8 cellular contexts compared by ENCODE assay signal in the genomic region with DNA sequence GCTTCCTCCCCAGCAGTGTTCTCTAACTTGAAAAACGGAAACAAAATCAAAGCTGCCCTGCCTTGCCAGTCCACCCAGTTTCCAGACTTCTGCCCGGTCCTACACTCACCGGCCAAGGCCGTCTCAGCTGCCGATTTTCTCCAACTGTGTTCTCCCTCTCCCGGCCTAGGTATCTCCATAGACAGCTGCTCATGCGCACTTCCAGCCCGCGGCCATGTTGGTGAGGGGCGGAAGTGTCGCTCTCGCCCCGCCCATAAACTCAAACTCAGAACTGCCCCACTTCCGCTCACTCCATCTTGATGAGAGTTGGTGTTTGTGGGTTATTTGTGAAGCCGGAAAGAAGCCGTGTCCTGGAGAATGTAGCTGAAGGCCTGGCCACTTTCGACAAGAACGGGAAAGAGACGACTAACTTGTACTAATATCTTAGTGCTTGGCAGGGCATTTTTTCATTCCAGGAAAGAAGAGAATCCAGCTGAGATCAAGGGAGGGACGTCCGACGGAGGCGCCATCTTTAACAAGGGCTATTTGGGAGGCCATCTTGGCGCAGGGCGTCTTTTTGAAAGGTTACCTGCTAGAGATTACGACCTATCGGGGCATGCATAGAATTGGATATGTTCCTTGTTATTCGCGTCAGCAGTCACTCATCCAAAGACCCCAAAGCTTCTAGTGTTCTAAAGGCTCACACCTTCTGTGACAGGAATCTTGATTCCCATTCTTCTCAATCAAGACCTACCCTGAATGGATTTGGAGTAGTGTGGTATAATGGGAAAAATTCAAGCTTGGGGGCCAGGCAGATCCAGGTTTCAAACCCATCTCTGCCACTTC. TPM values are rescaled to one million over a fixed set of nuclear protein-coding genes. Genes with fewer than 3 reads are reported as not detected.
DNase-seq lines count a peak whose midpoint lies in the region; ATAC-seq, FAIRE-seq and TF ChIP-seq lines count a peak whose summit lies in the region.

A gene with protein sequence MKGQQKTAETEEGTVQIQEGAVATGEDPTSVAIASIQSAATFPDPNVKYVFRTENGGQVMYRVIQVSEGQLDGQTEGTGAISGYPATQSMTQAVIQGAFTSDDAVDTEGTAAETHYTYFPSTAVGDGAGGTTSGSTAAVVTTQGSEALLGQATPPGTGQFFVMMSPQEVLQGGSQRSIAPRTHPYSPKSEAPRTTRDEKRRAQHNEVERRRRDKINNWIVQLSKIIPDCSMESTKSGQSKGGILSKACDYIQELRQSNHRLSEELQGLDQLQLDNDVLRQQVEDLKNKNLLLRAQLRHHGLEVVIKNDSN (minus strand): TSS at position 229 of the 825 bp plus-strand sequence. CDS start 2,702 bp downstream, outside the sequence.

- ATAC-seq in HG02885 (IDR thresholded peaks at IDR 0.05; ENCODE audit: poor library complexity, unreplicated experiment): peak; percentile 74
- peak; percentile 85 for ATAC-seq in T-helper 17 cell
- ATAC-seq in left ventricle myocardium superior: peak; percentile 98
- peak; percentile 98 to 99 (median 98) for ATAC-seq in psoas muscle

- H3K4me3 ChIP-seq in psoas muscle: peak within 1 kb of the TSS; percentile 88

- TF ChIP-seq CTCF in GM13977 (IDR thresholded peaks at IDR 0.05; ENCODE audit: extremely low read depth, insufficient read depth, missing control alignments) (no peak), psoas muscle (IDR thresholded peaks at IDR 0.05) (no peak)

- intact Hi-C loops in left ventricle myocardium superior (cut with micrococcal nuclease): no loop called here
- intact Hi-C loops in psoas muscle (cut with DNase I): loop anchor here (5.0 kb wide), 2 partner anchors 86 to 106 kb away; a partner anchor contains a TSS

- H3K4me1 ChIP-seq in psoas muscle: peaks cover 16% of the 10 kb centered on the region

- peaks cover 0 to 2% (median 0%) of the 10 kb centered on the region in 3 donors for H3K27me3 ChIP-seq in psoas muscle (ENCODE audit: insufficient read depth in 3 of 3, low read length in 2 of 3)

- H3K27me3 Mint-ChIP-seq in T-helper 17 cell: no peaks in the 10 kb centered on the region

- H3K9me3 ChIP-seq in T-helper 17 cell (ENCODE audit: control insufficient read depth, low read length, poor library complexity, severe bottlenecking) (no peaks in the 10 kb centered on the region), psoas muscle (no peaks in the 10 kb centered on the region)

- DNase-seq in GM13977 (ENCODE audit: low spot score): peak; percentile 93
- DNase-seq in NCI-H1694 treated with DMSO at 0.1 percent for 48 hours (lab: John Stamatoyannopoulos, UW): peak; percentile 98
- peak; percentile 79 to 89 (median 87) for DNase-seq in T-helper 17 cell
- peak; percentile 60 to 96 (median 86) for DNase-seq in amygdala (lab: John Stamatoyannopoulos, UW)
- DNase-seq in left ventricle myocardium superior: peak; percentile 95
- peak; percentile 92 to 96 for DNase-seq in psoas muscle
- DNase-seq in urothelium cell line (ENCODE audit: low spot score): peak; percentile 94

- peak within 1 kb of the TSS; percentile 91 for H3K27ac ChIP-seq in psoas muscle

- H3K4me3 Mint-ChIP-seq in T-helper 17 cell: peak within 1 kb of the TSS; percentile 99

- H3K27ac Mint-ChIP-seq in T-helper 17 cell: peak within 1 kb of the TSS; percentile 98

- 0 to 1% (median 1%) methylated on average over 29 of the region's 29 CpGs for WGBS in psoas muscle, 3 donors

- in situ Hi-C loops in GM13977 (cut with MboI; ENCODE audit: low pct_unique_long_range_greater_than_20kb, low sequenced_read_pairs, unreplicated experiment): no loop called here

- peak; percentile 94 for FAIRE-seq in urothelium cell line (lab: Jason Lieb, UNC)

- H3K4me1 Mint-ChIP-seq in T-helper 17 cell: peaks cover 38% of the 10 kb centered on the region

- H3K36me3 ChIP-seq in psoas muscle (ENCODE audit: insufficient read depth in 1 of 2, low read depth in 1 of 2): peaks cover 8 to 22% of the 10 kb centered on the region in 2 donors

- peaks cover 9% of the 10 kb centered on the region for H3K36me3 Mint-ChIP-seq in T-helper 17 cell (ENCODE audit: low read depth)

RNA-seq across cellular contexts. Expression of the gene that starts here (rescaled TPM):
- 10 to 100 TPM; 80.6 to 85.4 TPM for total RNA-seq in T-helper 17 cell
- total RNA-seq in left ventricle myocardium superior: 30.3 TPM
- 10 to 100 TPM; 29.8 to 50.6 (median 37.3) TPM for total RNA-seq in psoas muscle
- 10 to 100 TPM; 40.0 to 68.1 (median 58.8) TPM for polyA plus RNA-seq in psoas muscle

Comparison
In these comparisons a context has a peak if more than half of its experiments do, and no peak if none do; other contexts are left out.
1. Peak in every context shown above with its lines: DNase-seq, ATAC-seq, H3K4me3 ChIP-seq and H3K27ac ChIP-seq.